Comparison of ENCODE assay signal across 1 cellular context in the genomic region with DNA sequence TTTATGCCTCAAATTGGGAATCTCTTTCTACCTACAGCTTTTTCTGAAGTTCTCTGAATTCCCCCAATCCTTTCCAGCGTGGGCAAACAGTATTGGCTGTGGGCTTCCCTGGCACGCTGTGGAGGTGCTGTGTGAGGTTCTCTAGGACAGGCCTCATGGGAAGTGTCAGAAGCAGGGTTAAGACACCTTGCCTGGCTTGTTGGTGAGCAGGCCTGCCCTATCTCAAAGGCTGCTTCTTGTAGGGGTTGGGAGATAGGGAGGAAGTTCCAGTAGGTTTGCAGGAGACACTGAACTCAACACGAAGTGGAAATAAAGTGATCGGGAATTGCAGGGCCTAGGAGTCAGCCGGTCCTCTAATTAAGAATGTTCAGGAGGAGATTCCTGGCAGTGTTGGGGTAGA.
TF ChIP-seq lines count a peak whose summit lies in the region.

No MANE protein-coding gene starts in this region.

TF ChIP-seq in WTC11, 78 proteins besides CTCF, POLR2A, EP300 and RAD21 (continued from another document):
- TF ChIP-seq, protein P1, sequence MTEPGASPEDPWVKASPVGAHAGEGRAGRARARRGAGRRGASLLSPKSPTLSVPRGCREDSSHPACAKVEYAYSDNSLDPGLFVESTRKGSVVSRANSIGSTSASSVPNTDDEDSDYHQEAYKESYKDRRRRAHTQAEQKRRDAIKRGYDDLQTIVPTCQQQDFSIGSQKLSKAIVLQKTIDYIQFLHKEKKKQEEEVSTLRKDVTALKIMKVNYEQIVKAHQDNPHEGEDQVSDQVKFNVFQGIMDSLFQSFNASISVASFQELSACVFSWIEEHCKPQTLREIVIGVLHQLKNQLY (CRISPR knock-in tag; IDR thresholded peaks at IDR 0.05), result no peak
- TF ChIP-seq, protein P2, sequence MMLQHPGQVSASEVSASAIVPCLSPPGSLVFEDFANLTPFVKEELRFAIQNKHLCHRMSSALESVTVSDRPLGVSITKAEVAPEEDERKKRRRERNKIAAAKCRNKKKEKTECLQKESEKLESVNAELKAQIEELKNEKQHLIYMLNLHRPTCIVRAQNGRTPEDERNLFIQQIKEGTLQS (CRISPR knock-in tag; conservative IDR thresholded peaks at IDR 0.05), result no peak
- TF ChIP-seq ATF1 (CRISPR knock-in tag; IDR thresholded peaks at IDR 0.05) (no peak), JUN (CRISPR knock-in tag; IDR thresholded peaks at IDR 0.05) (no peak), OVOL2 (CRISPR knock-in tag; IDR thresholded peaks at IDR 0.05; ENCODE audit: borderline replicate concordance) (no peak), NFE2L1 (CRISPR knock-in tag; IDR thresholded peaks at IDR 0.05) (no peak)
- TF ChIP-seq, protein P3, sequence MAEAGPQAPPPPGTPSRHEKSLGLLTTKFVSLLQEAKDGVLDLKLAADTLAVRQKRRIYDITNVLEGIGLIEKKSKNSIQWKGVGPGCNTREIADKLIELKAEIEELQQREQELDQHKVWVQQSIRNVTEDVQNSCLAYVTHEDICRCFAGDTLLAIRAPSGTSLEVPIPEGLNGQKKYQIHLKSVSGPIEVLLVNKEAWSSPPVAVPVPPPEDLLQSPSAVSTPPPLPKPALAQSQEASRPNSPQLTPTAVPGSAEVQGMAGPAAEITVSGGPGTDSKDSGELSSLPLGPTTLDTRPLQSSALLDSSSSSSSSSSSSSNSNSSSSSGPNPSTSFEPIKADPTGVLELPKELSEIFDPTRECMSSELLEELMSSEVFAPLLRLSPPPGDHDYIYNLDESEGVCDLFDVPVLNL (CRISPR knock-in tag; IDR thresholded peaks at IDR 0.05; ENCODE audit: borderline replicate concordance, low read depth), result no peak
- TF ChIP-seq, protein P4, sequence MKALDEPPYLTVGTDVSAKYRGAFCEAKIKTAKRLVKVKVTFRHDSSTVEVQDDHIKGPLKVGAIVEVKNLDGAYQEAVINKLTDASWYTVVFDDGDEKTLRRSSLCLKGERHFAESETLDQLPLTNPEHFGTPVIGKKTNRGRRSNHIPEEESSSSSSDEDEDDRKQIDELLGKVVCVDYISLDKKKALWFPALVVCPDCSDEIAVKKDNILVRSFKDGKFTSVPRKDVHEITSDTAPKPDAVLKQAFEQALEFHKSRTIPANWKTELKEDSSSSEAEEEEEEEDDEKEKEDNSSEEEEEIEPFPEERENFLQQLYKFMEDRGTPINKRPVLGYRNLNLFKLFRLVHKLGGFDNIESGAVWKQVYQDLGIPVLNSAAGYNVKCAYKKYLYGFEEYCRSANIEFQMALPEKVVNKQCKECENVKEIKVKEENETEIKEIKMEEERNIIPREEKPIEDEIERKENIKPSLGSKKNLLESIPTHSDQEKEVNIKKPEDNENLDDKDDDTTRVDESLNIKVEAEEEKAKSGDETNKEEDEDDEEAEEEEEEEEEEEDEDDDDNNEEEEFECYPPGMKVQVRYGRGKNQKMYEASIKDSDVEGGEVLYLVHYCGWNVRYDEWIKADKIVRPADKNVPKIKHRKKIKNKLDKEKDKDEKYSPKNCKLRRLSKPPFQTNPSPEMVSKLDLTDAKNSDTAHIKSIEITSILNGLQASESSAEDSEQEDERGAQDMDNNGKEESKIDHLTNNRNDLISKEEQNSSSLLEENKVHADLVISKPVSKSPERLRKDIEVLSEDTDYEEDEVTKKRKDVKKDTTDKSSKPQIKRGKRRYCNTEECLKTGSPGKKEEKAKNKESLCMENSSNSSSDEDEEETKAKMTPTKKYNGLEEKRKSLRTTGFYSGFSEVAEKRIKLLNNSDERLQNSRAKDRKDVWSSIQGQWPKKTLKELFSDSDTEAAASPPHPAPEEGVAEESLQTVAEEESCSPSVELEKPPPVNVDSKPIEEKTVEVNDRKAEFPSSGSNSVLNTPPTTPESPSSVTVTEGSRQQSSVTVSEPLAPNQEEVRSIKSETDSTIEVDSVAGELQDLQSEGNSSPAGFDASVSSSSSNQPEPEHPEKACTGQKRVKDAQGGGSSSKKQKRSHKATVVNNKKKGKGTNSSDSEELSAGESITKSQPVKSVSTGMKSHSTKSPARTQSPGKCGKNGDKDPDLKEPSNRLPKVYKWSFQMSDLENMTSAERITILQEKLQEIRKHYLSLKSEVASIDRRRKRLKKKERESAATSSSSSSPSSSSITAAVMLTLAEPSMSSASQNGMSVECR (CRISPR knock-in tag; IDR thresholded peaks at IDR 0.05; ENCODE audit: borderline replicate concordance), result no peak
